ENCODE assay signal across 19 cellular contexts in genomic region chr5:151052834-151053233, GRCh38. TPM values are rescaled to one million over a fixed set of nuclear protein-coding genes. Genes with fewer than 3 reads are reported as not detected.
A peak's percentile ranks its signal among the peaks of the same experiment; 100 is the strongest.
DNase-seq lines count a peak whose midpoint lies in the region; ATAC-seq and TF ChIP-seq lines count a peak whose summit lies in the region.
"Had no signal": no experiment of that assay in that cellular context is flagged by ENCODE, and none has a peak within 500 bp of the region (broad histone marks: within the 10 kb centered on the region; RNA-seq: fewer than 3 reads in every experiment).

No MANE protein-coding gene starts in this region.

- H3K9me3 ChIP-seq in CD4-positive, CD25-positive, alpha-beta regulatory T cell (ENCODE audit: control insufficient read depth in 2 of 2, low read length in 2 of 2): no peaks in the 10 kb centered on the region
- no peaks in the 10 kb centered on the region for H3K9me3 ChIP-seq in neutrophil
- H3K9me3 ChIP-seq: BE2C, heart left ventricle had no signal

- no peak for DNase-seq in activated CD4-positive, alpha-beta T cell treated with anti-CD3 and anti-CD28 coated beads, Interleukin-2, amount 10 ng/mL, durations not matched to agents 24 days and 14 days
- DNase-seq in activated CD4-positive, alpha-beta T cell treated with anti-CD3 and anti-CD28 coated beads for 36 hours: no peak
- no peak for DNase-seq in CD4-positive, CD25-positive, alpha-beta regulatory T cell
- DNase-seq in activated CD4-positive, alpha-beta memory T cell treated with anti-CD3 and anti-CD28 coated beads, Interleukin-2, amount 10 ng/mL, durations not matched to agents 7 days and 5 days: no peak
- DNase-seq in epidermal melanocyte (ENCODE audit: insufficient read length, low spot score): no peak
- DNase-seq: activated CD4-positive, alpha-beta T cell treated with anti-CD3 and anti-CD28 coated beads, Interleukin-2, amount 50 U/mL, for 4 hours; activated naive CD8-positive, alpha-beta T cell treated with anti-CD3 and anti-CD28 coated beads for 36 hours; activated T-cell treated with anti-CD3 and anti-CD28 coated beads, Interleukin-2, amount 50 U/mL, for 48 hours; BE2C; NCI-H1417 treated with DMSO at 0.1 percent for 48 hours; NCI-H526; occipital lobe; substantia nigra had no signal

- no peak overlapping the region for H3K4me3 Mint-ChIP-seq in activated CD4-positive, alpha-beta T cell treated with anti-CD3 and anti-CD28 coated beads, Interleukin-2, amount 10 ng/mL, durations not matched to agents 24 days and 14 days
- H3K4me3 Mint-ChIP-seq in activated CD4-positive, alpha-beta T cell treated with anti-CD3 and anti-CD28 coated beads for 36 hours: no peak overlapping the region
- no peak overlapping the region for H3K4me3 Mint-ChIP-seq in CD4-positive, CD25-positive, alpha-beta regulatory T cell
- H3K4me3 Mint-ChIP-seq in activated CD4-positive, alpha-beta memory T cell treated with anti-CD3 and anti-CD28 coated beads, Interleukin-2, amount 10 ng/mL, durations not matched to agents 7 days and 5 days: no peak overlapping the region
- H3K4me3 Mint-ChIP-seq: activated naive CD8-positive, alpha-beta T cell treated with anti-CD3 and anti-CD28 coated beads for 36 hours; brain had no signal

- ATAC-seq in activated CD4-positive, alpha-beta T cell treated with anti-CD3 and anti-CD28 coated beads for 36 hours: no peak
- ATAC-seq in CD4-positive, CD25-positive, alpha-beta regulatory T cell (ENCODE audit: low read depth in 2 of 2): no peak
- ATAC-seq in HG03354 (IDR thresholded peaks at IDR 0.05; ENCODE audit: poor library complexity, severe bottlenecking, unreplicated experiment) (no peak), HG02973 (IDR thresholded peaks at IDR 0.05; ENCODE audit: unreplicated experiment) (no peak)

- no peak overlapping the region for H3K4me3 ChIP-seq in CD4-positive, CD25-positive, alpha-beta regulatory T cell (ENCODE audit: low read depth, low read length)
- peak overlapping the region in 1 of 2 experiments; percentile 3 for H3K4me3 ChIP-seq in neutrophil (ENCODE audit: low read depth in 1 of 2, low read length in 1 of 2)
- H3K4me3 ChIP-seq: coronary artery, heart left ventricle had no signal

- intact Hi-C loops in activated CD4-positive, alpha-beta T cell treated with anti-CD3 and anti-CD28 coated beads, Interleukin-2, amount 10 ng/mL, durations not matched to agents 24 days and 14 days (cut with micrococcal nuclease): no loop called here
- intact Hi-C loops in activated CD4-positive, alpha-beta T cell treated with anti-CD3 and anti-CD28 coated beads for 36 hours (cut with DNase I, micrococcal nuclease): loop anchor here in 1 of 2 experiments (5.0 kb wide), 1 partner anchor 34 kb away; no protein-coding TSS in a partner anchor

- no peak overlapping the region for H3K27ac ChIP-seq in CD4-positive, CD25-positive, alpha-beta regulatory T cell (ENCODE audit: insufficient read depth, low read length, poor library complexity, severe bottlenecking)
- peak overlapping the region; percentile 99 for H3K27ac ChIP-seq in neutrophil
- H3K27ac ChIP-seq: coronary artery had no signal

- H3K27me3 ChIP-seq in CD4-positive, CD25-positive, alpha-beta regulatory T cell (ENCODE audit: control insufficient read depth, insufficient read depth, low read length): no peaks in the 10 kb centered on the region
- no peaks in the 10 kb centered on the region for H3K27me3 ChIP-seq in neutrophil
- H3K27me3 ChIP-seq: BE2C, heart left ventricle had no signal

- H3K36me3 Mint-ChIP-seq in activated CD4-positive, alpha-beta T cell treated with anti-CD3 and anti-CD28 coated beads, Interleukin-2, amount 10 ng/mL, durations not matched to agents 24 days and 14 days (ENCODE audit: low read depth): peaks cover 67% of the 10 kb centered on the region
- peaks cover 90% of the 10 kb centered on the region for H3K36me3 Mint-ChIP-seq in activated CD4-positive, alpha-beta T cell treated with anti-CD3 and anti-CD28 coated beads for 36 hours (ENCODE audit: low read depth)
- peaks cover 58% of the 10 kb centered on the region for H3K36me3 Mint-ChIP-seq in CD4-positive, CD25-positive, alpha-beta regulatory T cell
- H3K36me3 Mint-ChIP-seq in activated CD4-positive, alpha-beta memory T cell treated with anti-CD3 and anti-CD28 coated beads, Interleukin-2, amount 10 ng/mL, durations not matched to agents 7 days and 5 days (ENCODE audit: low read depth): peaks cover 65% of the 10 kb centered on the region

- H3K4me1 ChIP-seq in CD4-positive, CD25-positive, alpha-beta regulatory T cell (ENCODE audit: control insufficient read depth, insufficient read depth, low read length, poor library complexity, severe bottlenecking): no peaks in the 10 kb centered on the region
- peaks cover 65 to 68% of the 10 kb centered on the region in 2 experiments for H3K4me1 ChIP-seq in neutrophil (ENCODE audit: control insufficient read depth in 1 of 2, insufficient read depth in 1 of 2, low read depth in 1 of 2, low read length in 1 of 2)
- H3K4me1 ChIP-seq: BE2C had no signal

- H3K36me3 ChIP-seq in CD4-positive, CD25-positive, alpha-beta regulatory T cell (ENCODE audit: control insufficient read depth, insufficient read depth, low read length): peaks cover 90% of the 10 kb centered on the region
- peaks cover 95% of the 10 kb centered on the region for H3K36me3 ChIP-seq in neutrophil

- CTCF ChIA-PET in activated CD4-positive, alpha-beta T cell treated with anti-CD3 and anti-CD28 coated beads for 36 hours (lab: Charles Lee): interaction anchor here (0.6 to 8.3 kb wide), 17 partner anchors 10 to 115 kb away, joined by 3 to 234 read pairs (median 4); no protein-coding TSS in a partner anchor
- CTCF ChIA-PET in activated CD4-positive, alpha-beta memory T cell treated with anti-CD3 and anti-CD28 coated beads, Interleukin-2, amount 10 ng/mL, durations not matched to agents 7 days and 5 days (lab: Charles Lee): interaction anchor here (0.7 to 7.9 kb wide), 14 partner anchors 10 to 522 kb away, joined by 4 to 173 read pairs (median 8); partner anchors contain the start of gene TNIP1

- H3K4me1 Mint-ChIP-seq in activated CD4-positive, alpha-beta T cell treated with anti-CD3 and anti-CD28 coated beads, Interleukin-2, amount 10 ng/mL, durations not matched to agents 24 days and 14 days: peaks cover 12% of the 10 kb centered on the region
- peaks cover 5% of the 10 kb centered on the region for H3K4me1 Mint-ChIP-seq in activated CD4-positive, alpha-beta T cell treated with anti-CD3 and anti-CD28 coated beads for 36 hours
- H3K4me1 Mint-ChIP-seq in CD4-positive, CD25-positive, alpha-beta regulatory T cell: peaks cover 0 to 29% (median 10%) of the 10 kb centered on the region in 4 donors
- H3K4me1 Mint-ChIP-seq in activated CD4-positive, alpha-beta memory T cell treated with anti-CD3 and anti-CD28 coated beads, Interleukin-2, amount 10 ng/mL, durations not matched to agents 7 days and 5 days: peaks cover 11% of the 10 kb centered on the region
- H3K4me1 Mint-ChIP-seq: brain had no signal

- no peaks in the 10 kb centered on the region for H3K9me3 Mint-ChIP-seq in activated CD4-positive, alpha-beta T cell treated with anti-CD3 and anti-CD28 coated beads, Interleukin-2, amount 10 ng/mL, durations not matched to agents 24 days and 14 days
- H3K9me3 Mint-ChIP-seq in activated CD4-positive, alpha-beta T cell treated with anti-CD3 and anti-CD28 coated beads for 36 hours (ENCODE audit: low read depth): no peaks in the 10 kb centered on the region
- H3K9me3 Mint-ChIP-seq in CD4-positive, CD25-positive, alpha-beta regulatory T cell: no peaks in the 10 kb centered on the region
- H3K9me3 Mint-ChIP-seq in activated CD4-positive, alpha-beta memory T cell treated with anti-CD3 and anti-CD28 coated beads, Interleukin-2, amount 10 ng/mL, durations not matched to agents 7 days and 5 days: no peaks in the 10 kb centered on the region
- H3K9me3 Mint-ChIP-seq: activated naive CD8-positive, alpha-beta T cell treated with anti-CD3 and anti-CD28 coated beads for 36 hours; brain had no signal

- POLR2A ChIA-PET in activated CD4-positive, alpha-beta T cell treated with anti-CD3 and anti-CD28 coated beads for 36 hours (lab: Charles Lee): no interaction called here
- POLR2A ChIA-PET in activated CD4-positive, alpha-beta memory T cell treated with anti-CD3 and anti-CD28 coated beads, Interleukin-2, amount 10 ng/mL, durations not matched to agents 7 days and 5 days (lab: Charles Lee): interaction anchor here (0.7 to 1.8 kb wide), 3 partner anchors 26 to 62 kb away, joined by 3 to 5 read pairs (median 5); no protein-coding TSS in a partner anchor

- no peaks in the 10 kb centered on the region for H3K27me3 Mint-ChIP-seq in activated CD4-positive, alpha-beta T cell treated with anti-CD3 and anti-CD28 coated beads, Interleukin-2, amount 10 ng/mL, durations not matched to agents 24 days and 14 days
- no peaks in the 10 kb centered on the region for H3K27me3 Mint-ChIP-seq in activated CD4-positive, alpha-beta T cell treated with anti-CD3 and anti-CD28 coated beads for 36 hours
- H3K27me3 Mint-ChIP-seq in CD4-positive, CD25-positive, alpha-beta regulatory T cell: no peaks in the 10 kb centered on the region
- H3K27me3 Mint-ChIP-seq in activated CD4-positive, alpha-beta memory T cell treated with anti-CD3 and anti-CD28 coated beads, Interleukin-2, amount 10 ng/mL, durations not matched to agents 7 days and 5 days: no peaks in the 10 kb centered on the region
- H3K27me3 Mint-ChIP-seq: activated naive CD8-positive, alpha-beta T cell treated with anti-CD3 and anti-CD28 coated beads for 36 hours; brain had no signal

- peak overlapping the region; percentile 59 for H3K27ac Mint-ChIP-seq in activated CD4-positive, alpha-beta T cell treated with anti-CD3 and anti-CD28 coated beads, Interleukin-2, amount 10 ng/mL, durations not matched to agents 24 days and 14 days
- no peak overlapping the region for H3K27ac Mint-ChIP-seq in activated CD4-positive, alpha-beta T cell treated with anti-CD3 and anti-CD28 coated beads for 36 hours
- H3K27ac Mint-ChIP-seq in CD4-positive, CD25-positive, alpha-beta regulatory T cell: peak overlapping the region in 2 of 3 donors; percentile 47 to 67
- peak overlapping the region; percentile 2 for H3K27ac Mint-ChIP-seq in activated CD4-positive, alpha-beta memory T cell treated with anti-CD3 and anti-CD28 coated beads, Interleukin-2, amount 10 ng/mL, durations not matched to agents 7 days and 5 days
- H3K27ac Mint-ChIP-seq: activated naive CD8-positive, alpha-beta T cell treated with anti-CD3 and anti-CD28 coated beads for 36 hours had no signal

- TF ChIP-seq CTCF in neutrophil (IDR thresholded peaks at IDR 0.05): no peak

RNA-seq across cellular contexts. Expression of gene TNIP1, which starts 28.0 kb away (rescaled TPM):
- total RNA-seq in activated CD4-positive, alpha-beta T cell treated with anti-CD3 and anti-CD28 coated beads, Interleukin-2, amount 10 ng/mL, durations not matched to agents 24 days and 14 days: 345 and 360 TPM in 2 replicates
- total RNA-seq in activated CD4-positive, alpha-beta T cell treated with anti-CD3 and anti-CD28 coated beads for 36 hours: 100 to 1,000 TPM; 351 to 408 TPM
- total RNA-seq in CD4-positive, CD25-positive, alpha-beta regulatory T cell: 259 TPM
- 10 to 100 TPM; 46.9 to 71.5 (median 59.8) TPM for polyA plus RNA-seq in CD4-positive, CD25-positive, alpha-beta regulatory T cell
- total RNA-seq in activated CD4-positive, alpha-beta memory T cell treated with anti-CD3 and anti-CD28 coated beads, Interleukin-2, amount 10 ng/mL, durations not matched to agents 7 days and 5 days: 100 to 1,000 TPM; 188 to 201 TPM

RNA-seq across cellular contexts. Expression of gene GPX3, which starts 32.4 kb away (rescaled TPM):
- not detected in 2 replicates for total RNA-seq in activated CD4-positive, alpha-beta T cell treated with anti-CD3 and anti-CD28 coated beads, Interleukin-2, amount 10 ng/mL, durations not matched to agents 24 days and 14 days
- total RNA-seq in activated CD4-positive, alpha-beta T cell treated with anti-CD3 and anti-CD28 coated beads for 36 hours: not detected
- total RNA-seq in CD4-positive, CD25-positive, alpha-beta regulatory T cell: 1.2 TPM
- polyA plus RNA-seq in CD4-positive, CD25-positive, alpha-beta regulatory T cell: 1 to 10 TPM in 2 of 4 donors, under 1 TPM in 2; 0.52 to 1.3 (median 0.81) TPM
- not detected for total RNA-seq in activated CD4-positive, alpha-beta memory T cell treated with anti-CD3 and anti-CD28 coated beads, Interleukin-2, amount 10 ng/mL, durations not matched to agents 7 days and 5 days
- total RNA-seq: activated naive CD8-positive, alpha-beta T cell treated with anti-CD3 and anti-CD28 coated beads for 36 hours had no signal
